ENCODE assay signal across 11 cellular contexts in genomic region chr17:45900136-45900535, GRCh38. TPM values are rescaled to one million over a fixed set of nuclear protein-coding genes. Genes with fewer than 3 reads are reported as not detected.
"Had no signal": no experiment of that assay in that cellular context is flagged by ENCODE, and none has a peak within 500 bp of the region (broad histone marks: within the 10 kb centered on the region; RNA-seq: fewer than 3 reads in every experiment).

No MANE protein-coding gene starts in this region.

- H3K4me3 Mint-ChIP-seq: HFFc6 had no signal

- H3K9me3 ChIP-seq: HAP-1 had no signal

- H3K36me3 ChIP-seq: HAP-1 had no signal

- ATAC-seq: HCT116, K562 had no signal

- DNase-seq: GM23248, GOT3, H7, HFFc6, IMR-90, KG1 had no signal

- H3K27ac Mint-ChIP-seq: HFFc6 had no signal

- H3K9me3 Mint-ChIP-seq: HFFc6 had no signal

- H3K9ac ChIP-seq: GM23248 had no signal

- H3K4me1 ChIP-seq: HAP-1 had no signal

- H3K27ac ChIP-seq: GM23248 had no signal

- H3K4me3 ChIP-seq: GM23248, HAP-1, K562 had no signal

RNA-seq across cellular contexts. Expression of gene MAPT, which starts 5.8 kb away (rescaled TPM):
- total RNA-seq: GM23248 had no signal

RNA-seq across cellular contexts. Expression of gene SPPL2C, which starts 55.5 kb away (rescaled TPM):
- total RNA-seq: GM23248, H4, H7, HFFc6, HT-29, IMR-90, K562 had no signal
